18 cellular contexts compared by ENCODE assay signal in genomic region chr21:37136261-37136660, GRCh38.
DNase-seq lines count a peak whose midpoint lies in the region; ATAC-seq lines count a peak whose summit lies in the region.
"Had no signal": no experiment of that assay in that cellular context is flagged by ENCODE, and none has a peak within 500 bp of the region (broad histone marks: within the 10 kb centered on the region; RNA-seq: fewer than 3 reads in every experiment).

No MANE protein-coding gene starts in this region.

- H3K27me3 Mint-ChIP-seq in activated CD4-positive, alpha-beta T cell treated with anti-CD3 and anti-CD28 coated beads, Interleukin-2, amount 10 ng/mL, durations not matched to agents 7 days and 5 days = no peaks in the 10 kb centered on the region
- H3K27me3 Mint-ChIP-seq in CD8-positive, alpha-beta memory T cell = no peaks in the 10 kb centered on the region
- no peaks in the 10 kb centered on the region for H3K27me3 Mint-ChIP-seq in activated CD4-positive, alpha-beta memory T cell treated with anti-CD3 and anti-CD28 coated beads, Interleukin-2, amount 10 ng/mL, durations not matched to agents 7 days and 5 days
- H3K27me3 Mint-ChIP-seq in central memory CD8-positive, alpha-beta T cell = no peaks in the 10 kb centered on the region

- H3K9me3 Mint-ChIP-seq in activated CD4-positive, alpha-beta T cell treated with anti-CD3 and anti-CD28 coated beads, Interleukin-2, amount 10 ng/mL, durations not matched to agents 7 days and 5 days = peaks cover 2% of the 10 kb centered on the region
- no peaks in the 10 kb centered on the region for H3K9me3 Mint-ChIP-seq in CD8-positive, alpha-beta memory T cell
- no peaks in the 10 kb centered on the region for H3K9me3 Mint-ChIP-seq in activated CD4-positive, alpha-beta memory T cell treated with anti-CD3 and anti-CD28 coated beads, Interleukin-2, amount 10 ng/mL, durations not matched to agents 7 days and 5 days
- no peaks in the 10 kb centered on the region for H3K9me3 Mint-ChIP-seq in central memory CD8-positive, alpha-beta T cell

- peaks cover 35% of the 10 kb centered on the region for H3K36me3 ChIP-seq in CD8-positive, alpha-beta memory T cell (ENCODE audit: insufficient read depth, low read length)

- no peak overlapping the region for H3K4me3 ChIP-seq in CD8-positive, alpha-beta memory T cell (ENCODE audit: low read length)
- H3K4me3 ChIP-seq: BLaER1 treated with 17β-estradiol and CSF1 and Interleukin-3, amounts not matched to agents 10 nM and 100 nM had no signal

- CTCF ChIA-PET in activated CD4-positive, alpha-beta T cell treated with anti-CD3 and anti-CD28 coated beads, Interleukin-2, amount 10 ng/mL, durations not matched to agents 7 days and 5 days (lab: Charles Lee) = interaction anchor here (1.2 kb wide), 1 partner anchor 22 kb away, joined by 3 read pairs; no protein-coding TSS in a partner anchor
- CTCF ChIA-PET in CD8-positive, alpha-beta memory T cell (lab: Charles Lee) = no interaction called here
- CTCF ChIA-PET in activated CD4-positive, alpha-beta memory T cell treated with anti-CD3 and anti-CD28 coated beads, Interleukin-2, amount 10 ng/mL, durations not matched to agents 7 days and 5 days (lab: Charles Lee) = no interaction called here

- peaks cover 28% of the 10 kb centered on the region for H3K4me1 Mint-ChIP-seq in activated CD4-positive, alpha-beta T cell treated with anti-CD3 and anti-CD28 coated beads, Interleukin-2, amount 10 ng/mL, durations not matched to agents 7 days and 5 days
- peaks cover 10 to 18% (median 14%) of the 10 kb centered on the region in 3 donors for H3K4me1 Mint-ChIP-seq in CD8-positive, alpha-beta memory T cell
- H3K4me1 Mint-ChIP-seq in activated CD4-positive, alpha-beta memory T cell treated with anti-CD3 and anti-CD28 coated beads, Interleukin-2, amount 10 ng/mL, durations not matched to agents 7 days and 5 days = peaks cover 16% of the 10 kb centered on the region
- H3K4me1 Mint-ChIP-seq in central memory CD8-positive, alpha-beta T cell = peaks cover 8% of the 10 kb centered on the region

- no peaks in the 10 kb centered on the region for H3K27me3 ChIP-seq in CD8-positive, alpha-beta memory T cell (ENCODE audit: insufficient read depth, low read length, poor library complexity, severe bottlenecking)
- H3K27me3 ChIP-seq: BLaER1 treated with 17β-estradiol and CSF1 and Interleukin-3, amounts not matched to agents 10 nM and 100 nM had no signal

- peak; percentile 53 for DNase-seq in activated CD4-positive, alpha-beta T cell treated with anti-CD3 and anti-CD28 coated beads, Interleukin-2, amount 10 ng/mL, durations not matched to agents 7 days and 5 days
- DNase-seq in activated CD4-positive, alpha-beta T cell treated with anti-CD3 and anti-CD28 coated beads, Interleukin-2, amount 50 U/mL, for 48 hours = no peak
- no peak for DNase-seq in CD8-positive, alpha-beta memory T cell
- no peak for DNase-seq in activated CD4-positive, alpha-beta memory T cell treated with anti-CD3 and anti-CD28 coated beads, Interleukin-2, amount 10 ng/mL, durations not matched to agents 7 days and 5 days
- DNase-seq in central memory CD8-positive, alpha-beta T cell (ENCODE audit: low spot score in 2 of 2) = no peak
- no peak for DNase-seq in cerebellar cortex (ENCODE audit: low spot score)
- DNase-seq: Caco-2; DMS79; GOT3; NCI-H1092; NCI-H2107; NCI-H226; NCI-H526; NK-92 treated with Interleukin-12 subunit alpha and Interleukin-12 subunit beta, amount 100 ng/mL, for 24 hours had no signal

- peak overlapping the region; percentile 12 for H3K4me3 Mint-ChIP-seq in activated CD4-positive, alpha-beta T cell treated with anti-CD3 and anti-CD28 coated beads, Interleukin-2, amount 10 ng/mL, durations not matched to agents 7 days and 5 days
- peak overlapping the region in 1 of 7 donors; percentile 6 for H3K4me3 Mint-ChIP-seq in CD8-positive, alpha-beta memory T cell
- H3K4me3 Mint-ChIP-seq in activated CD4-positive, alpha-beta memory T cell treated with anti-CD3 and anti-CD28 coated beads, Interleukin-2, amount 10 ng/mL, durations not matched to agents 7 days and 5 days = peak overlapping the region; percentile 6
- no peak overlapping the region for H3K4me3 Mint-ChIP-seq in central memory CD8-positive, alpha-beta T cell

- H3K9me3 ChIP-seq in CD8-positive, alpha-beta memory T cell (ENCODE audit: low read length) = no peaks in the 10 kb centered on the region
- H3K9me3 ChIP-seq: Caco-2 had no signal

- H3K36me3 Mint-ChIP-seq in activated CD4-positive, alpha-beta T cell treated with anti-CD3 and anti-CD28 coated beads, Interleukin-2, amount 10 ng/mL, durations not matched to agents 7 days and 5 days (ENCODE audit: low read depth) = peaks cover 34% of the 10 kb centered on the region
- H3K36me3 Mint-ChIP-seq in CD8-positive, alpha-beta memory T cell = peaks cover 18 to 79% (median 34%) of the 10 kb centered on the region in 3 donors
- peaks cover 37% of the 10 kb centered on the region for H3K36me3 Mint-ChIP-seq in activated CD4-positive, alpha-beta memory T cell treated with anti-CD3 and anti-CD28 coated beads, Interleukin-2, amount 10 ng/mL, durations not matched to agents 7 days and 5 days (ENCODE audit: low read depth)
- H3K36me3 Mint-ChIP-seq in central memory CD8-positive, alpha-beta T cell (ENCODE audit: insufficient read depth) = peaks cover 33% of the 10 kb centered on the region

- no peak for ATAC-seq in central memory CD8-positive, alpha-beta T cell (replicated peaks; ENCODE audit: extremely low read depth, poor library complexity, severe bottlenecking)
- ATAC-seq in GM21529 (IDR thresholded peaks at IDR 0.05; ENCODE audit: unreplicated experiment) (no peak), GM18517 (IDR thresholded peaks at IDR 0.05; ENCODE audit: unreplicated experiment) (no peak)

- POLR2A ChIA-PET in activated CD4-positive, alpha-beta T cell treated with anti-CD3 and anti-CD28 coated beads, Interleukin-2, amount 10 ng/mL, durations not matched to agents 7 days and 5 days (lab: Charles Lee) = no interaction called here
- POLR2A ChIA-PET in CD8-positive, alpha-beta memory T cell (lab: Charles Lee) = no interaction called here
- POLR2A ChIA-PET in activated CD4-positive, alpha-beta memory T cell treated with anti-CD3 and anti-CD28 coated beads, Interleukin-2, amount 10 ng/mL, durations not matched to agents 7 days and 5 days (lab: Charles Lee) = no interaction called here

- H3K27ac Mint-ChIP-seq in activated CD4-positive, alpha-beta T cell treated with anti-CD3 and anti-CD28 coated beads, Interleukin-2, amount 10 ng/mL, durations not matched to agents 7 days and 5 days = peak overlapping the region; percentile 80
- H3K27ac Mint-ChIP-seq in CD8-positive, alpha-beta memory T cell = peak overlapping the region; percentile 21 to 63 (median 43)
- H3K27ac Mint-ChIP-seq in activated CD4-positive, alpha-beta memory T cell treated with anti-CD3 and anti-CD28 coated beads, Interleukin-2, amount 10 ng/mL, durations not matched to agents 7 days and 5 days = peak overlapping the region; percentile 27
- H3K27ac Mint-ChIP-seq in central memory CD8-positive, alpha-beta T cell (ENCODE audit: low read depth) = peak overlapping the region; percentile 29

- H3K4me1 ChIP-seq in CD8-positive, alpha-beta memory T cell (ENCODE audit: insufficient read depth, low read length) = no peaks in the 10 kb centered on the region
- H3K4me1 ChIP-seq: Caco-2 had no signal

- no peak overlapping the region for H3K27ac ChIP-seq in CD8-positive, alpha-beta memory T cell (ENCODE audit: low read depth, low read length)
- H3K27ac ChIP-seq: BLaER1 treated with 17β-estradiol and CSF1 and Interleukin-3, amounts not matched to agents 10 nM and 100 nM; RWPE1 had no signal

Comparison
In these comparisons a context has a peak if more than half of its experiments do, and no peak if none do; other contexts are left out.
1. H3K27ac Mint-ChIP-seq: peak in every context shown above with its lines; median percentile 80 in activated CD4-positive, alpha-beta T cell treated with anti-CD3 and anti-CD28 coated beads, Interleukin-2, amount 10 ng/mL, durations not matched to agents 7 days and 5 days; 43 in CD8-positive, alpha-beta memory T cell; 29 in central memory CD8-positive, alpha-beta T cell; 27 in activated CD4-positive, alpha-beta memory T cell treated with anti-CD3 and anti-CD28 coated beads, Interleukin-2, amount 10 ng/mL, durations not matched to agents 7 days and 5 days.